8 cellular contexts compared by ENCODE assay signal in the genomic region with DNA sequence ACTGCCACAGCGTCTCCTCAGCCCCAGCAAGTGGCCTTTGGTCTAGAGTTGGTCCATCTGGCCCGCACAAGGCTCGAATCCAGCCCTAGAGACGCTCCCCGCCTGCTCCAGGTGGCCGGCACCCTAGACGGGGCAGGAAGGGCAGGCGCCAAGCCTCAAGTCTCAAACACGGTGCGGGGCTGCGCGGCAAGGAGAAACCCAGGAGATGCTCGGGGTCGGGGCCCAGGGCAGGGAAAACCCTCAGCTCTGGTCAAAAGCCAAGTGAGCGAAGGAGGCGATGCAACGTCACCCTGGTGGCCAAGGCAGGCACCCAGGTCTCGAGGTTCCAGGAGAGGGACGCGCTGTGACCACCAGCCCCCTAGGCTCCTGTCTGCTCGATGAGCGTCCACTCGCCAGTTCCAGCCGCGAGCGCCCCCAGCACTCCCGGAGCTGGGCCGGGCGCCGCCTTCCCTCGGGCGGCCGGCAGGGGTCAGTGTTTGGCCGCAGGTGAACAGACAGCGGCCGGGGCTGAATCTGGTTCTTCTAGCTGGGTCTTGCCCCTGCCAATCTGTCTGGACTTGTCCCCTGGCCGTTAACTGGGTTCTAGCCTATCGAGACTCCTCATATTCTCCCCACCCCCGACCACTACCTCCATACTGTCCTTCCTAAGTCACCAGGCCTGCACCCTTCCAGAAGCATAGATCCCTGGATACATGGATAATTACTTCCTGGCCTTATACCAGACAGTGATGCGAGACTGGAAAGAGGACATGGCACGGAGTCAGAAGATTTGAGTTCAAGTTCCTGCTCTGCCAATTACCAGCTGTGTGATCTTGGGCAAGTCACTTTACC. TPM values are rescaled to one million over a fixed set of nuclear protein-coding genes. Genes with fewer than 3 reads are reported as not detected.
A peak's percentile ranks its signal among the peaks of the same experiment; 100 is the strongest.
DNase-seq lines count a peak whose midpoint lies in the region; TF ChIP-seq lines count a peak whose summit lies in the region.
"Had no signal": no experiment of that assay in that cellular context is flagged by ENCODE, and none has a peak within 500 bp of the region (broad histone marks: within the 10 kb centered on the region; RNA-seq: fewer than 3 reads in every experiment).

No MANE protein-coding gene starts in this region.

- TF ChIP-seq EP300 in tibial nerve (IDR thresholded peaks at IDR 0.05), result no peak

- no peaks in the 10 kb centered on the region for H4K20me1 ChIP-seq in osteoblast (ENCODE audit: insufficient read depth, low read length)

- H3K27ac ChIP-seq in SJCRH30, result no peak overlapping the region
- H3K27ac ChIP-seq in osteoblast (ENCODE audit: low read depth, low read length), result no peak overlapping the region
- no peak overlapping the region for H3K27ac ChIP-seq in tibial nerve

- peak overlapping the region; percentile 33 for H3K4me2 ChIP-seq in osteoblast (ENCODE audit: insufficient read depth, low read length)

- peaks cover 6% of the 10 kb centered on the region; the same call in 1 of the 2 replicates for H3K27me3 ChIP-seq in SJCRH30
- H3K27me3 ChIP-seq in osteoblast (ENCODE audit: insufficient read depth, low read length), result peaks cover 22% of the 10 kb centered on the region
- H3K27me3 ChIP-seq in tibial nerve, result peaks cover 0 to 50% of the 10 kb centered on the region in 2 donors

- no peak for TF ChIP-seq POLR2A in tibial nerve (IDR thresholded peaks at IDR 0.05)

- H3K4me3 ChIP-seq in GM12875 (ENCODE audit: low read depth, low read length), result no peak overlapping the region
- peak overlapping the region; percentile 5; the same call in 1 of the 2 replicates for H3K4me3 ChIP-seq in SJCRH30
- H3K4me3 ChIP-seq in osteoblast (ENCODE audit: insufficient read depth, low read length), result no peak overlapping the region
- no peak overlapping the region for H3K4me3 ChIP-seq in tibial nerve

- H3K9me3 ChIP-seq in SJCRH30 (replicated peaks) (no peaks in the 10 kb centered on the region), osteoblast (ENCODE audit: low read depth, low read length) (no peaks in the 10 kb centered on the region), tibial nerve (no peaks in the 10 kb centered on the region)

- WGBS in tibial nerve, 2 donors, result 15 to 17% methylated on average over 29 to 34 of the region's 41 CpGs

- no peaks in the 10 kb centered on the region for H3K79me2 ChIP-seq in osteoblast (ENCODE audit: insufficient read depth, low read length)

- peak overlapping the region; percentile 32 for H2AFZ ChIP-seq in osteoblast (ENCODE audit: low read length)

- H3K36me3 ChIP-seq in SJCRH30 (no peaks in the 10 kb centered on the region), osteoblast (ENCODE audit: insufficient read depth, low read length) (no peaks in the 10 kb centered on the region), tibial nerve (no peaks in the 10 kb centered on the region)

- in situ Hi-C loops in KBM-7 (cut with MboI; ENCODE audit: low pct_unique_long_range_greater_than_20kb, low sequenced_read_pairs), result loop anchor here (25.0 kb wide), 1 partner anchor 109 kb away; no protein-coding TSS in a partner anchor

- DNase-seq in KBM-7 (peak; percentile 85), SJCRH30 (peak; percentile 68 to 86), activated gamma-delta T cell treated with Interleukin-2 at 50 U/mL for 16 hours (peak; percentile 64), germinal center (ENCODE audit: low spot score) (peak; percentile 78), osteoblast (ENCODE audit: insufficient read length, low spot score, missing footprints) (peak; percentile 89), tibial nerve (ENCODE audit: low spot score in 2 of 2) (peak; percentile 33 to 34)

- H3K4me1 ChIP-seq in SJCRH30 (no peaks in the 10 kb centered on the region), osteoblast (ENCODE audit: insufficient read depth, low read length) (no peaks in the 10 kb centered on the region), tibial nerve (peaks cover 0 to 6% (median 0%) of the 10 kb centered on the region in 4 donors)

- TF ChIP-seq CTCF in GM12875 (IDR thresholded peaks at IDR 0.05; ENCODE audit: borderline replicate concordance, insufficient read depth, low read depth, low read length) (peak; percentile 99), osteoblast (IDR thresholded peaks at IDR 0.05; ENCODE audit: extremely low read depth, low read depth, low read length) (peak; percentile 78), tibial nerve (IDR thresholded peaks at IDR 0.05) (peak; percentile 78 to 89 (median 81))

RNA-seq across cellular contexts. Expression of gene PRAC1, which starts 44.0 kb away (rescaled TPM):
- total RNA-seq in SJCRH30 (2014; rRNA removed; shearing (Covaris generic)), result not detected in 2 replicates
- total RNA-seq in osteoblast, result 0.88 TPM in 1 of 2 replicates, not detected in the other
- not detected for total RNA-seq in tibial nerve
- total RNA-seq: subcutaneous adipose tissue had no signal

RNA-seq across cellular contexts. Expression of gene PRAC2, which starts 44.6 kb away (rescaled TPM):
- 0.56 and 0.59 TPM in 2 replicates for total RNA-seq in SJCRH30 (2014; rRNA removed; shearing (Covaris generic))
- total RNA-seq in osteoblast (not detected in 2 replicates), tibial nerve (not detected)

RNA-seq across cellular contexts. Expression of gene HOXB13, which starts 50.2 kb away (rescaled TPM):
- 8.3 and 9.2 TPM in 2 replicates for total RNA-seq in SJCRH30 (2014; rRNA removed; shearing (Covaris generic))
- total RNA-seq in osteoblast, result not detected in 2 replicates
- not detected for total RNA-seq in tibial nerve

RNA-seq across cellular contexts. Expression of gene HOXB9, which starts 52.2 kb away (rescaled TPM):
- total RNA-seq in SJCRH30 (2014; rRNA removed; shearing (Covaris generic)), result 2.5 and 4.0 TPM in 2 replicates
- total RNA-seq in osteoblast, result not detected in 2 replicates
- under 1 TPM in 2 of 4 donors, not detected in 2; 0.21 to 0.30 TPM for total RNA-seq in tibial nerve

Comparison
In these comparisons a context has a peak if more than half of its experiments do, and no peak if none do; other contexts are left out.
1. DNase-seq: peak in every context shown above with its lines; median percentile 89 in osteoblast; 85 in KBM-7; 78 in germinal center; 77 in SJCRH30; 64 in activated gamma-delta T cell treated with Interleukin-2 at 50 U/mL for 16 hours; 34 in tibial nerve.